In the genomic region with DNA sequence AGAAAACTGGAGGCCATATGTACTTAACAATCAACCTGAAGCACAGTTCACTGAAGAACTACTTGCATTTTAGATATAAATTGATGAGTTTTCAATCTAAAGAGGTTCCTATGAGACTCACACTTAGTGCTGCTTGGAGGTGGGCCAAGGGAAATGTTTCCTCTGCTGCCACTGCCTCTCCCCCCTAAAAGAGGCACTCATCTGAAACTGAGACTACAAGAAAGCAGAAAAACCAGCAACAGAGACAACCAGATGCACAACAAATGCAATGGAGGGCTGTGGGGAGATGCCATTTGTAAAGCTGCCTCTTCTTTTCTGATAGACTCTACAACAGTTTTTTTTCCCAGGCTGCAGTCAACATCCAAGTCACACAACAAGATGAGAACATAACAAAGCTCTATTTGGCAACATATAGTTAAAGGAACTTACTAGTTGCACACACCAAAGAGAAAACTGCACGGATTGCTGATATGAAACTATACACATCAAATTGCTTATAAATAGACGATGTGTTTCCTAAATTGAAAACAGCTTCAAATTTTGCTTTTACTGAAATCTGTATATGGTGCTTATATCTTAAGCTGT, we compare ENCODE assay signal across 12 cellular contexts. TPM values are rescaled to one million over a fixed set of nuclear protein-coding genes. Genes with fewer than 3 reads are reported as not detected.
DNase-seq lines count a peak whose midpoint lies in the region; ATAC-seq, FAIRE-seq and TF ChIP-seq lines count a peak whose summit lies in the region.
"Had no signal": no experiment of that assay in that cellular context is flagged by ENCODE, and none has a peak within 500 bp of the region (broad histone marks: within the 10 kb centered on the region; RNA-seq: fewer than 3 reads in every experiment).

No MANE protein-coding gene starts in this region.

- H3K79me2 ChIP-seq in astrocyte (ENCODE audit: insufficient read depth, low read length) = peaks cover 82% of the 10 kb centered on the region

- TF ChIP-seq CTCF in astrocyte (IDR thresholded peaks at IDR 0.05; ENCODE audit: insufficient read depth, low read depth, low read length) (no peak), spleen (IDR thresholded peaks at IDR 0.05 in 8 of 11, conservative IDR thresholded peaks at IDR 0.05 in 3 of 11) (no peak)

- no peak overlapping the region for H3K4me3 Mint-ChIP-seq in activated CD4-positive, alpha-beta T cell treated with anti-CD3 and anti-CD28 coated beads, Interleukin-2, amount 10 ng/mL, durations not matched to agents 24 days and 14 days
- H3K4me3 Mint-ChIP-seq in astrocyte (ENCODE audit: unreplicated experiment) = no peak overlapping the region

- H3K9me3 Mint-ChIP-seq in activated CD4-positive, alpha-beta T cell treated with anti-CD3 and anti-CD28 coated beads, Interleukin-2, amount 10 ng/mL, durations not matched to agents 24 days and 14 days = no peaks in the 10 kb centered on the region
- no peaks in the 10 kb centered on the region for H3K9me3 Mint-ChIP-seq in astrocyte (ENCODE audit: unreplicated experiment)

- intact Hi-C loops in activated CD4-positive, alpha-beta T cell treated with anti-CD3 and anti-CD28 coated beads, Interleukin-2, amount 10 ng/mL, durations not matched to agents 24 days and 14 days (cut with micrococcal nuclease) = no loop called here
- intact Hi-C loops in spleen (cut with DNase I; ENCODE audit: low total_unique reads) = no loop called here

- no peak overlapping the region for H3K27ac ChIP-seq in astrocyte (ENCODE audit: low read depth, low read length)
- peak overlapping the region in 5 of 8 donors; percentile 7 to 53 (median 41) for H3K27ac ChIP-seq in spleen
- H3K27ac ChIP-seq: lower lobe of right lung had no signal

- H3K27me3 ChIP-seq in astrocyte (ENCODE audit: insufficient read depth, low read length) (no peaks in the 10 kb centered on the region), spleen (replicated peaks in 1 of 7) (no peaks in the 10 kb centered on the region)
- H3K27me3 ChIP-seq: esophagus muscularis mucosa, tibial nerve had no signal

- TF ChIP-seq POLR2A in spleen (IDR thresholded peaks at IDR 0.05) = no peak

- H3K27ac Mint-ChIP-seq in activated CD4-positive, alpha-beta T cell treated with anti-CD3 and anti-CD28 coated beads, Interleukin-2, amount 10 ng/mL, durations not matched to agents 24 days and 14 days = no peak overlapping the region
- H3K27ac Mint-ChIP-seq in astrocyte (ENCODE audit: unreplicated experiment) = no peak overlapping the region

- in situ Hi-C loops in KBM-7 (cut with MboI; ENCODE audit: low pct_unique_long_range_greater_than_20kb, low sequenced_read_pairs) = no loop called here

- H3K4me1 Mint-ChIP-seq in activated CD4-positive, alpha-beta T cell treated with anti-CD3 and anti-CD28 coated beads, Interleukin-2, amount 10 ng/mL, durations not matched to agents 24 days and 14 days = peaks cover 20% of the 10 kb centered on the region
- peaks cover 42% of the 10 kb centered on the region for H3K4me1 Mint-ChIP-seq in astrocyte (ENCODE audit: low read depth, unreplicated experiment)

- WGBS in spleen, 5 donors = 8 to 20% (median 10%) methylated on average over 2 of the region's 2 CpGs

- H3K9ac ChIP-seq in astrocyte (ENCODE audit: low read length) = no peak overlapping the region

- H3K36me3 ChIP-seq in astrocyte (ENCODE audit: insufficient read depth, low read length) (no peaks in the 10 kb centered on the region), spleen (peaks cover 0 to 9% (median 0%) of the 10 kb centered on the region in 6 donors)
- H3K36me3 ChIP-seq: lower lobe of right lung, tibial nerve had no signal

- peaks cover 76% of the 10 kb centered on the region for H4K20me1 ChIP-seq in astrocyte (ENCODE audit: insufficient read depth, low read length)

- peaks cover 2% of the 10 kb centered on the region for H3K36me3 Mint-ChIP-seq in activated CD4-positive, alpha-beta T cell treated with anti-CD3 and anti-CD28 coated beads, Interleukin-2, amount 10 ng/mL, durations not matched to agents 24 days and 14 days (ENCODE audit: low read depth)
- H3K36me3 Mint-ChIP-seq in astrocyte (ENCODE audit: low read depth, unreplicated experiment) = no peaks in the 10 kb centered on the region

- H3K4me2 ChIP-seq in astrocyte (ENCODE audit: low read length) = peak overlapping the region; percentile 19

- peak; percentile 73 for ATAC-seq in HG02798 (IDR thresholded peaks at IDR 0.05; ENCODE audit: poor library complexity, unreplicated experiment)

- H3K27me3 Mint-ChIP-seq in activated CD4-positive, alpha-beta T cell treated with anti-CD3 and anti-CD28 coated beads, Interleukin-2, amount 10 ng/mL, durations not matched to agents 24 days and 14 days = no peaks in the 10 kb centered on the region
- H3K27me3 Mint-ChIP-seq in astrocyte (ENCODE audit: low read depth, unreplicated experiment) = no peaks in the 10 kb centered on the region

- DNase-seq in activated CD4-positive, alpha-beta T cell treated with anti-CD3 and anti-CD28 coated beads, Interleukin-2, amount 10 ng/mL, durations not matched to agents 24 days and 14 days = peak; percentile 53
- DNase-seq in activated CD4-positive, alpha-beta T cell treated with anti-CD3 and anti-CD28 coated beads, Interleukin-2, amount 50 U/mL, for 1 hour = no peak
- no peak for DNase-seq in astrocyte (ENCODE audit: low read depth)
- no peak for DNase-seq in spleen
- no peak for DNase-seq in KBM-7
- DNase-seq in DMS 273 (lab: John Stamatoyannopoulos, UW; ENCODE audit: unreplicated experiment) = no peak
- no peak for DNase-seq in activated CD8-positive, alpha-beta memory T cell treated with anti-CD3 and anti-CD28 coated beads, Interleukin-2, amount 50 U/mL, for 48 hours
- DNase-seq: lower lobe of right lung, NCI-H2029 treated with DMSO at 0.1 percent for 48 hours had no signal

- H3K4me3 ChIP-seq in astrocyte (ENCODE audit: insufficient read depth, low read depth, low read length) = no peak overlapping the region
- H3K4me3 ChIP-seq in spleen = no peak overlapping the region
- H3K4me3 ChIP-seq: esophagus muscularis mucosa, lower lobe of right lung, tibial nerve had no signal

- no peak for FAIRE-seq in astrocyte (lab: Jason Lieb, UNC)

- H3K4me1 ChIP-seq in astrocyte (ENCODE audit: insufficient read depth, low read length) (peaks cover 18% of the 10 kb centered on the region), spleen (peaks cover 19 to 91% (median 44%) of the 10 kb centered on the region in 6 donors)

- H3K9me3 ChIP-seq in astrocyte (ENCODE audit: insufficient read depth, low read depth, low read length) (no peaks in the 10 kb centered on the region), spleen (no peaks in the 10 kb centered on the region)
- H3K9me3 ChIP-seq: esophagus muscularis mucosa, lower lobe of right lung, tibial nerve had no signal

- H2AFZ ChIP-seq in astrocyte (ENCODE audit: low read depth, low read length) = no peak overlapping the region

RNA-seq across cellular contexts. Expression of gene TSPAN3, which starts 11.1 kb away (rescaled TPM):
- total RNA-seq in activated CD4-positive, alpha-beta T cell treated with anti-CD3 and anti-CD28 coated beads, Interleukin-2, amount 10 ng/mL, durations not matched to agents 24 days and 14 days = 41.4 and 43.0 TPM in 2 replicates
- total RNA-seq in astrocyte (223 and 245 TPM in 2 replicates), spleen (100 to 1,000 TPM in 6 of 7 donors, 10 to 100 TPM in 1; 98.5 to 276 (median 124) TPM)
- 100 to 1,000 TPM; 117 to 160 (median 158) TPM for polyA plus RNA-seq in spleen
